ENCODE assay signal across 13 cellular contexts in the genomic region with DNA sequence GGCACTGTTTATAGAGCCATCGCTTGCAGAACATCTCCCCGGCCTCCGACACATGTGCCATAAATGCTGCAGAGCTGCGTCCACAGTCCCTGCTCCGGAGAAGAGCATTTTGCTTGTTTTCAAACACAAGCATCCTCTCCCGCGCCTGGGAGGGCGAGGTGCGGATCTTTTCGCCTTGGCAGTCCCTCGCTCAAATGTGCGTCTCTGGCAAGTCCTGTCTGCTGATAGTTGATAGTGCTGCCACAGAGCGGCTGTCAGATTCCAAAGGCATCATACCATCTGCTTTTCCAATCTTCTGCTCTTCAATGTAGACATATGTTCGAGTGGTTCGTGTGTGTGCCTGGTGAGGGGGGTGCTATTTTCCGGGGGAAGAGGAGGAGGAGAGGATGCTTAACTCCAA.
"Had no signal": no experiment of that assay in that cellular context is flagged by ENCODE, and none has a peak within 500 bp of the region (broad histone marks: within the 10 kb centered on the region; RNA-seq: fewer than 3 reads in every experiment).

No MANE protein-coding gene starts in this region.

- H3K4me3 ChIP-seq: adrenal gland, lung, neural progenitor cell had no signal

- H3K36me3 ChIP-seq: adrenal gland, neural progenitor cell had no signal

- H3K27me3 ChIP-seq: adrenal gland, neural progenitor cell had no signal

- H3K9me3 ChIP-seq: adrenal gland had no signal

- ATAC-seq: esophagus mucosa, left colon had no signal

- H3K4me1 ChIP-seq: adrenal gland, parathyroid adenoma had no signal

- DNase-seq: activated CD4-positive, alpha-beta T cell treated with anti-CD3 and anti-CD28 coated beads, Interleukin-2, amount 50 U/mL, for 1 hour; activated naive CD4-positive, alpha-beta T cell treated with anti-CD3 and anti-CD28 coated beads, Interleukin-2, amount 50 U/mL, for 16 hours; activated T-cell treated with anti-CD3 and anti-CD28 coated beads, Interleukin-2, amount 50 U/mL, for 1 hour; adrenal gland; immature natural killer cell; left colon; midbrain; small intestine; trophoblast cell had no signal

- H3K27ac ChIP-seq: adrenal gland, neural progenitor cell, parathyroid adenoma had no signal
